ENCODE assay signal across 1 cellular context in genomic region chr1:40646385-40646784, GRCh38.
TF ChIP-seq lines count a peak whose summit lies in the region.

No MANE protein-coding gene starts in this region.

TF ChIP-seq in H1, 55 proteins besides CTCF, POLR2A, EP300 and RAD21 (continued from another document):
- TF ChIP-seq GTF2F1 (IDR thresholded peaks at IDR 0.05; ENCODE audit: borderline replicate concordance, low read depth, low read length): no peak
- no peak for TF ChIP-seq RNF2 (IDR thresholded peaks at IDR 0.05; ENCODE audit: borderline replicate concordance, low read depth, low read length, missing control alignments, poor library complexity, severe bottlenecking)
- TF ChIP-seq CHD7 (IDR thresholded peaks at IDR 0.05; ENCODE audit: insufficient replicate concordance, low read length): no peak
- no peak for TF ChIP-seq NANOG (IDR thresholded peaks at IDR 0.05; ENCODE audit: insufficient read depth, low read depth, low read length, poor library complexity, severe bottlenecking)
- no peak for TF ChIP-seq E2F6 (IDR thresholded peaks at IDR 0.05)
- no peak for TF ChIP-seq BRCA1 (IDR thresholded peaks at IDR 0.05; ENCODE audit: low read depth, low read length)
- TF ChIP-seq JUN (IDR thresholded peaks at IDR 0.05; ENCODE audit: low read depth, low read length): no peak
- TF ChIP-seq KDM5A (IDR thresholded peaks at IDR 0.05; ENCODE audit: low read length): no peak
- TF ChIP-seq SRF (IDR thresholded peaks at IDR 0.05; ENCODE audit: low read depth, low read length): no peak
